In the genomic region with DNA sequence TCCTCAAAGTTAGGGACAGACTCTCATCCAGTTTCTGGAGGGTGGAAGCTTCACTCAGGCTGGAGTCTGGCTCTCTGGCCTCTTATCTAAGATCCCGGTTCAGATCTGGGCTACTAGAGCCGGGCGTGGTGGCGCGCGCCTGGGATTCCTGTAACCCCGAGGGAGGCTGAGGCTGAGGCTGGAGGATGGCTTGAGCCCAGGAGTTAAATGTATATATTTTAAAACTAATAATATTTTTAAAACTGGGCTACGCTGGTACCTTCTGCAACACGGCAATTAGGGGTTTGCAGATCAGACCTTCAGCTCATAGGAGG, we compare ENCODE assay signal across 8 cellular contexts. TPM values are rescaled to one million over a fixed set of nuclear protein-coding genes. Genes with fewer than 3 reads are reported as not detected.
DNase-seq lines count a peak whose midpoint lies in the region; ATAC-seq, FAIRE-seq and TF ChIP-seq lines count a peak whose summit lies in the region.

No MANE protein-coding gene starts in this region.

- peak overlapping the region; percentile 92 for H3K9ac ChIP-seq in GM12878 (ENCODE audit: control insufficient read depth, insufficient read depth, low read length)

- peak overlapping the region; percentile 96 for H2AFZ ChIP-seq in GM12878 (ENCODE audit: control insufficient read depth, low read depth, low read length)

- TF ChIP-seq POLR2A in GM12878 (IDR thresholded peaks at IDR 0.05; ENCODE audit: low read depth, low read length): no peak
- TF ChIP-seq POLR2A in H54 (IDR thresholded peaks at IDR 0.05; ENCODE audit: low read depth, low read length): no peak

- ATAC-seq in activated T-cell treated with anti-CD3 and anti-CD28 coated beads, Interleukin-2, amount 50 U/mL, for 4 hours: no peak
- ATAC-seq in GM12878 (no peak), lower lobe of right lung (peak in 1 of 2 donors; percentile 47), GM18511 (IDR thresholded peaks at IDR 0.05; ENCODE audit: unreplicated experiment) (no peak)

- H3K4me3 ChIP-seq in GM12878 (peak overlapping the region; percentile 86), lower lobe of right lung (peak overlapping the region; percentile 88), tibial artery (peak overlapping the region; percentile 73 to 81)

- peak overlapping the region; percentile 100 for H3K4me3 Mint-ChIP-seq in activated T-cell treated with anti-CD3 and anti-CD28 coated beads, Interleukin-2, amount 50 U/mL, for 4 hours

- no peaks in the 10 kb centered on the region for H3K9me3 Mint-ChIP-seq in activated T-cell treated with anti-CD3 and anti-CD28 coated beads, Interleukin-2, amount 50 U/mL, for 4 hours

- CTCF ChIA-PET in GM12878 (lab: Yijun Ruan, JAX): interaction anchor here (1.0 to 4.4 kb wide), 2 partner anchors 13 to 39 kb away, joined by 3 to 86 read pairs; a partner anchor contains a TSS

- H3K27me3 Mint-ChIP-seq in activated T-cell treated with anti-CD3 and anti-CD28 coated beads, Interleukin-2, amount 50 U/mL, for 4 hours (ENCODE audit: low read depth): peaks cover 26% of the 10 kb centered on the region

- TSS peak; percentile 95 for BruUV-seq in GM12878 (replicated peaks; lab: Mats Ljungman, UMichigan)

- intact Hi-C loops in GM12878 (cut with micrococcal nuclease; ENCODE audit: unreplicated experiment) (loop anchor here (5.0 kb wide), 1 partner anchor 37 kb away; a partner anchor contains a TSS), lower lobe of right lung (cut with DNase I) (no loop called here), tibial artery (cut with DNase I; ENCODE audit: low total_unique reads) (no loop called here)

- H3K27ac ChIP-seq in GM12878 (ENCODE audit: control insufficient read depth, insufficient read depth): peak overlapping the region; percentile 79
- peak overlapping the region; percentile 89 for H3K27ac ChIP-seq in lower lobe of right lung
- H3K27ac ChIP-seq in tibial artery: peak overlapping the region; percentile 88

- peaks cover 2% of the 10 kb centered on the region for H3K36me3 Mint-ChIP-seq in activated T-cell treated with anti-CD3 and anti-CD28 coated beads, Interleukin-2, amount 50 U/mL, for 4 hours (ENCODE audit: insufficient read depth)

- SMC1A ChIA-PET in GM12878 (lab: Charles Lee; ENCODE audit: uncharacterized antibody, unreplicated experiment): interaction anchor here (0.6 to 3.2 kb wide), 4 partner anchors 13 to 39 kb away, joined by 3 to 11 read pairs (median 6); a partner anchor contains a TSS

- H3K4me2 ChIP-seq in GM12878 (ENCODE audit: control insufficient read depth, insufficient read depth): peak overlapping the region; percentile 88

- no peaks in the 10 kb centered on the region for H3K9me3 ChIP-seq in GM12878 (replicated peaks; ENCODE audit: control insufficient read depth, insufficient read depth, low read length)
- no peaks in the 10 kb centered on the region for H3K9me3 ChIP-seq in lower lobe of right lung
- no peaks in the 10 kb centered on the region for H3K9me3 ChIP-seq in tibial artery

- peaks cover 16% of the 10 kb centered on the region for H3K79me2 ChIP-seq in GM12878 (ENCODE audit: control insufficient read depth, insufficient read depth, low read length)

- WGBS in GM12878 (ENCODE audit: insufficient coverage, insufficient replicate concordance, low lambda C conversion rate, missing lambda C conversion rate): 94% methylated on average over 9 of the region's 9 CpGs

- TF ChIP-seq EP300 in GM12878 (IDR thresholded peaks at IDR 0.05; ENCODE audit: borderline replicate concordance in 1 of 2, control insufficient read depth in 1 of 2, low read depth in 2 of 2, low read length in 2 of 2): no peak

- RAD21 ChIA-PET in GM12878 (lab: Charles Lee; ENCODE audit: unreplicated experiment): interaction anchor here (1.1 kb wide), 1 partner anchor 138 kb away, joined by 3 read pairs; no protein-coding TSS in a partner anchor

- H3K4me1 ChIP-seq in GM12878 (ENCODE audit: control insufficient read depth, insufficient read depth, low read length): peaks cover 6% of the 10 kb centered on the region; the same call in 1 of the 2 replicates
- H3K4me1 ChIP-seq in lower lobe of right lung: peaks cover 15% of the 10 kb centered on the region
- peaks cover 0 to 16% (median 9%) of the 10 kb centered on the region in 4 donors for H3K4me1 ChIP-seq in tibial artery

- DNase-seq in activated T-cell treated with anti-CD3 and anti-CD28 coated beads, Interleukin-2, amount 50 U/mL, for 4 hours: no peak
- DNase-seq in activated T-cell treated with anti-CD3 and anti-CD28 coated beads, Interleukin-2, amount 50 U/mL, for 1 hour: no peak
- DNase-seq in GM12878 (ENCODE audit: low read depth, low spot score): no peak
- DNase-seq in lower lobe of right lung: no peak
- DNase-seq in tibial artery: no peak
- DNase-seq in effector CD8-positive, alpha-beta T cell (lab: John Stamatoyannopoulos, UW): no peak
- no peak for DNase-seq in H54 (ENCODE audit: insufficient read length, low spot score)

- no peak for TF ChIP-seq CTCF in GM12878 (IDR thresholded peaks at IDR 0.05 in 2 of 3, conservative IDR thresholded peaks at IDR 0.05 in 1 of 3; ENCODE audit: control insufficient read depth in 2 of 3, extremely low read depth in 1 of 3, insufficient read depth in 1 of 3, low read depth in 3 of 3, low read length in 3 of 3)
- no peak for TF ChIP-seq CTCF in lower lobe of right lung (IDR thresholded peaks at IDR 0.05)
- no peak for TF ChIP-seq CTCF in tibial artery (IDR thresholded peaks at IDR 0.05)

- no peak for TF ChIP-seq RAD21 in GM12878 (IDR thresholded peaks at IDR 0.05; ENCODE audit: insufficient read depth, low read depth, low read length)

- peaks cover 18% of the 10 kb centered on the region for H3K4me1 Mint-ChIP-seq in activated T-cell treated with anti-CD3 and anti-CD28 coated beads, Interleukin-2, amount 50 U/mL, for 4 hours (ENCODE audit: low read depth)

- H3K27me3 ChIP-seq in GM12878 (replicated peaks in 1 of 2; ENCODE audit: control insufficient read depth in 2 of 2, insufficient read depth in 2 of 2, low read length in 1 of 2): 0 out of 4 replicates have a peak, but pooled peaks cover 0 to 2% of the 10 kb centered on the region in 2 experiments
- no peaks in the 10 kb centered on the region for H3K27me3 ChIP-seq in lower lobe of right lung (ENCODE audit: low read depth)
- no peaks in the 10 kb centered on the region for H3K27me3 ChIP-seq in tibial artery

- no peaks in the 10 kb centered on the region for H3K36me3 ChIP-seq in GM12878 (ENCODE audit: control insufficient read depth in 2 of 2, insufficient read depth in 2 of 2, low read length in 1 of 2)
- no peaks in the 10 kb centered on the region for H3K36me3 ChIP-seq in lower lobe of right lung
- no peaks in the 10 kb centered on the region for H3K36me3 ChIP-seq in tibial artery

- POLR2A ChIA-PET in GM12878 (lab: Charles Lee): interaction anchor here (1.6 kb wide), 1 partner anchor 39 kb away, joined by 12 read pairs; a partner anchor contains a TSS

- in situ Hi-C loops in GM12878 (cut with MboI): no loop called here

- no peaks in the 10 kb centered on the region for H4K20me1 ChIP-seq in GM12878 (ENCODE audit: control insufficient read depth, insufficient read depth)

- FAIRE-seq in GM12878 (lab: Jason Lieb, UNC): no peak
- no peak for FAIRE-seq in H54 (lab: Jason Lieb, UNC)

RNA-seq across cellular contexts. Expression of a gene that starts 0.7 kb away (rescaled TPM):
- 10 to 100 TPM; 10.4 to 13.7 (median 11.9) TPM for total RNA-seq in activated T-cell treated with anti-CD3 and anti-CD28 coated beads, Interleukin-2, amount 50 U/mL, for 4 hours
- total RNA-seq in GM12878 (2013; cell fraction: nucleolus; rRNA removed): 21.4 and 22.1 TPM in 2 replicates
- total RNA-seq in GM12878 (2014; rRNA removed): 8.0 and 8.2 TPM in 2 replicates
- 9.8 and 10.0 TPM in 2 replicates for total RNA-seq in GM12878 (2014; rRNA removed; fragmentation: Illumina TruSeq; extraction: Trizol)
- 9.4 and 10.3 TPM in 2 replicates for total RNA-seq in GM12878 (2021)
- polyA plus RNA-seq in GM12878 (2011; ENCODE audit: low read depth): 5.2 TPM
- 10.9 and 11.1 TPM in 2 replicates for polyA plus RNA-seq in GM12878 (2011; rRNA removed)
- polyA plus RNA-seq in GM12878 (2011; cell fraction: cytosol; rRNA removed): 7.1 and 8.7 TPM in 2 replicates
- 16.3 and 20.3 TPM in 2 replicates for polyA plus RNA-seq in GM12878 (2011; cell fraction: nucleus; rRNA removed)
- 5.2 and 7.0 TPM in 2 replicates for polyA plus RNA-seq in GM12878 (2012)
- 9.9 and 17.7 TPM in 2 replicates for polyA plus RNA-seq in GM12878 (2014; fragmentation: Illumina TruSeq; extraction: Trizol)
- 1 to 10 TPM; 1.3 to 3.3 TPM for polyA plus RNA-seq in GM12878 (2014; fragmentation: Nextera tagmentation; extraction: Ambion mirVana)
- 8.3 and 8.7 TPM in 2 replicates for polyA plus RNA-seq in GM12878 (2014; rRNA removed)
- polyA plus RNA-seq in GM12878 (2016; fragmentation: Nextera tagmentation; extraction: Ambion mirVana): 10 to 100 TPM in 1 of 2 experiments, 1 to 10 TPM in 1; 8.0 to 10.9 TPM
- polyA minus RNA-seq in GM12878 (2011; rRNA and poly(A)+ RNA removed): 13.4 and 16.8 TPM in 2 replicates
- polyA minus RNA-seq in GM12878 (2011; cell fraction: cytosol; rRNA and poly(A)+ RNA removed): 6.2 and 8.0 TPM in 2 replicates
- 8.6 and 10.2 TPM in 2 replicates for polyA minus RNA-seq in GM12878 (2011; cell fraction: nucleus; rRNA and poly(A)+ RNA removed)
- 8.8 TPM for total RNA-seq in lower lobe of right lung

RNA-seq across cellular contexts. Expression of a gene that starts 26.9 kb away (rescaled TPM):
- not detected for total RNA-seq in activated T-cell treated with anti-CD3 and anti-CD28 coated beads, Interleukin-2, amount 50 U/mL, for 4 hours
- total RNA-seq in GM12878 (2013; cell fraction: nucleolus; rRNA removed): not detected in 2 replicates
- total RNA-seq in GM12878 (2014; rRNA removed): not detected in 2 replicates
- not detected in 2 replicates for total RNA-seq in GM12878 (2014; rRNA removed; fragmentation: Illumina TruSeq; extraction: Trizol)
- total RNA-seq in GM12878 (2021): not detected in 2 replicates
- polyA plus RNA-seq in GM12878 (2011; ENCODE audit: low read depth): not detected
- polyA plus RNA-seq in GM12878 (2011; rRNA removed): not detected in 2 replicates
- not detected in 2 replicates for polyA plus RNA-seq in GM12878 (2011; cell fraction: cytosol; rRNA removed)
- not detected in 2 replicates for polyA plus RNA-seq in GM12878 (2011; cell fraction: nucleus; rRNA removed)
- 0.03 TPM in 1 of 2 replicates, not detected in the other for polyA plus RNA-seq in GM12878 (2012)
- not detected in 2 replicates for polyA plus RNA-seq in GM12878 (2014; fragmentation: Illumina TruSeq; extraction: Trizol)
- under 1 TPM in 1 of 2 experiments, not detected in 1; 0.08 TPM for polyA plus RNA-seq in GM12878 (2014; fragmentation: Nextera tagmentation; extraction: Ambion mirVana)
- not detected in 2 replicates for polyA plus RNA-seq in GM12878 (2014; rRNA removed)
- polyA plus RNA-seq in GM12878 (2016; fragmentation: Nextera tagmentation; extraction: Ambion mirVana): not detected
- polyA minus RNA-seq in GM12878 (2011; rRNA and poly(A)+ RNA removed): not detected in 2 replicates
- not detected in 2 replicates for polyA minus RNA-seq in GM12878 (2011; cell fraction: cytosol; rRNA and poly(A)+ RNA removed)
- polyA minus RNA-seq in GM12878 (2011; cell fraction: nucleus; rRNA and poly(A)+ RNA removed): not detected in 2 replicates
- 0.92 TPM for total RNA-seq in lower lobe of right lung

RNA-seq across cellular contexts. Expression of a gene that starts 38.8 kb away (rescaled TPM):
- 100 to 1,000 TPM; 613 to 744 (median 635) TPM for total RNA-seq in activated T-cell treated with anti-CD3 and anti-CD28 coated beads, Interleukin-2, amount 50 U/mL, for 4 hours
- 14.2 and 17.7 TPM in 2 replicates for total RNA-seq in GM12878 (2013; cell fraction: nucleolus; rRNA removed)
- 493 and 522 TPM in 2 replicates for total RNA-seq in GM12878 (2014; rRNA removed)
- total RNA-seq in GM12878 (2014; rRNA removed; fragmentation: Illumina TruSeq; extraction: Trizol): 247 and 263 TPM in 2 replicates
- total RNA-seq in GM12878 (2021): 429 and 437 TPM in 2 replicates
- 70.4 TPM for polyA plus RNA-seq in GM12878 (2011; ENCODE audit: low read depth)
- polyA plus RNA-seq in GM12878 (2011; rRNA removed): 181 and 303 TPM in 2 replicates
- polyA plus RNA-seq in GM12878 (2011; cell fraction: cytosol; rRNA removed): 334 and 484 TPM in 2 replicates
- polyA plus RNA-seq in GM12878 (2011; cell fraction: nucleus; rRNA removed): 267 and 280 TPM in 2 replicates
- 193 and 201 TPM in 2 replicates for polyA plus RNA-seq in GM12878 (2012)
- 86.2 and 193 TPM in 2 replicates for polyA plus RNA-seq in GM12878 (2014; fragmentation: Illumina TruSeq; extraction: Trizol)
- 100 to 1,000 TPM in 1 of 2 experiments, 10 to 100 TPM in 1; 15.0 to 108 TPM for polyA plus RNA-seq in GM12878 (2014; fragmentation: Nextera tagmentation; extraction: Ambion mirVana)
- 593 TPM in 2 replicates for polyA plus RNA-seq in GM12878 (2014; rRNA removed)
- polyA plus RNA-seq in GM12878 (2016; fragmentation: Nextera tagmentation; extraction: Ambion mirVana): 100 to 1,000 TPM; 555 to 571 TPM
- 55.7 and 127 TPM in 2 replicates for polyA minus RNA-seq in GM12878 (2011; rRNA and poly(A)+ RNA removed)
- polyA minus RNA-seq in GM12878 (2011; cell fraction: cytosol; rRNA and poly(A)+ RNA removed): 42.8 and 50.0 TPM in 2 replicates
- polyA minus RNA-seq in GM12878 (2011; cell fraction: nucleus; rRNA and poly(A)+ RNA removed): 25.0 and 36.3 TPM in 2 replicates
- 78.8 TPM for total RNA-seq in lower lobe of right lung
